In the genomic region with DNA sequence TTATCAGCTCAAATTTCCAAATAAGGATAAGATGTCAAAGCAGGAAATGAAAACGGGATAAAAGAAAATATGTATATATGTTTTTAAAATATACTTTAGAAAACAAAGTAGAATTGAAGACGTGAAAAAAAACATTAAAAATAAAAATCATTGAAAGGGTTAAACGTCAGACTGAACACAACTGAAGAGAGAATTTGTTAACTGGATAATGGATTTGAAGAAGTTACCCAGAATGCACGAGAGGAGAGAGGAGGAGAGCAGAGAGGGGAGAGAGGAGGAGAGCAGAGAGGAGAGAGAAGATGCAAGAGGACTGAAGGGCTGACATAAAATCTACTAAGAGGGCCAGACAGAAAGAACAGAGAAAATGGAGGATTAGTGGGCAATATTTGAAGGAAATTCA, we compare ENCODE assay signal across 26 cellular contexts.
"Had no signal": no experiment of that assay in that cellular context is flagged by ENCODE, and none has a peak within 500 bp of the region (broad histone marks: within the 10 kb centered on the region; RNA-seq: fewer than 3 reads in every experiment).

No MANE protein-coding gene starts in this region.

- H3K4me1 ChIP-seq: stomach, suprapubic skin, testis, thyroid gland, tibial artery, tibial nerve, transverse colon, upper lobe of left lung, upper lobe of right lung, uterus, vagina had no signal

- H3K27me3 ChIP-seq: stomach, suprapubic skin, testis, thyroid gland, tibial artery, tibial nerve, transverse colon, upper lobe of left lung, upper lobe of right lung, uterus, vagina had no signal

- H3K4me3 ChIP-seq: stomach, suprapubic skin, testis, thoracic aorta, thyroid gland, tibial artery, tibial nerve, transverse colon, upper lobe of left lung, upper lobe of right lung, uterus, vagina had no signal

- H3K27ac ChIP-seq: stomach, suprapubic skin, testis, thoracic aorta, thyroid gland, tibial artery, tibial nerve, transverse colon, upper lobe of left lung, upper lobe of right lung, uterus, vagina had no signal

- H3K36me3 ChIP-seq: suprapubic skin, thoracic aorta, thyroid gland, upper lobe of left lung, upper lobe of right lung, uterus, vagina had no signal

- ATAC-seq: stimulated activated effector memory CD8-positive, alpha-beta T cell treated with anti-CD3 and anti-CD28 coated beads, Interleukin-12 subunit alpha, Interleukin-12 subunit beta, amount 100 ng/mL, for 72 hours; stimulated activated memory B cell treated with anti-CD40 and anti-IgM and Interleukin-4, amounts not matched to agents 10 μg/mL and 1 μg/mL and 100 μg/mL, for 72 hours; stimulated activated naive B cell treated with anti-CD40 and anti-IgM and Interleukin-4, amounts not matched to agents 10 μg/mL and 1 μg/mL and 100 μg/mL, for 72 hours; stimulated activated naive CD8-positive, alpha-beta T cell treated with anti-CD3 and anti-CD28 coated beads, Interleukin-15, amount 100 ng/mL, for 72 hours; stimulated activated naive CD8-positive, alpha-beta T cell treated with anti-CD3 and anti-CD28 coated beads, Interleukin-15, Interleukin-2, amounts not matched to agents 100 U/mL and 50 U/mL, for 24 hours; upper lobe of right lung had no signal

- DNase-seq: stimulated activated CD4-positive, alpha-beta T cell treated with anti-CD3 and anti-CD28 coated beads, Interleukin-2, amount 100 ng/mL, for 48 hours; stimulated activated CD4-positive, alpha-beta T cell treated with anti-CD3 and anti-CD28 coated beads, Interleukin-4, amount 100 ng/mL, for 1 hour; stimulated activated CD4-positive, alpha-beta T cell treated with anti-CD3 and anti-CD28 coated beads, Interleukin-4, amount 100 ng/mL, for 24 hours; stimulated activated CD4-positive, alpha-beta T cell treated with anti-CD3 and anti-CD28 coated beads, Interleukin-4, amount 100 ng/mL, for 4 hours; stimulated activated CD8-positive, alpha-beta memory T cell treated with anti-CD3 and anti-CD28 coated beads, Interleukin-4, amount 100 ng/mL, for 48 hours; stimulated activated naive B cell treated with anti-CD40 and anti-IgM and Interleukin-4, amounts not matched to agents 10 μg/mL and 1 μg/mL and 100 μg/mL, for 72 hours; stimulated activated naive CD4-positive, alpha-beta T cell; stimulated activated naive CD4-positive, alpha-beta T cell treated with Interleukin-2 at 50 U/mL for 16 hours; stimulated activated naive CD8-positive, alpha-beta T cell treated with anti-CD3 and anti-CD28 coated beads, Interleukin-15, amount 100 ng/mL, for 72 hours; stimulated activated naive CD8-positive, alpha-beta T cell treated with anti-CD3 and anti-CD28 coated beads, Interleukin-15, Interleukin-2, amounts not matched to agents 100 U/mL and 50 U/mL, for 24 hours; stomach; substantia nigra; testis; thyroid gland; tibial artery; transverse colon; upper lobe of left lung; upper lobe of right lung; uterus had no signal

- FAIRE-seq: urothelium cell line had no signal

- H3K9me3 ChIP-seq: testis, thyroid gland had no signal
